ENCODE assay signal across 23 cellular contexts in genomic region chr22:49687786-49688515, GRCh38.
"Had no signal": no experiment of that assay in that cellular context is flagged by ENCODE, and none has a peak within 500 bp of the region (broad histone marks: within the 10 kb centered on the region; RNA-seq: fewer than 3 reads in every experiment).

No MANE protein-coding gene starts in this region.

- H3K27ac Mint-ChIP-seq: activated CD4-positive, alpha-beta memory T cell treated with anti-CD3 and anti-CD28 coated beads, Interleukin-2, amount 10 ng/mL, durations not matched to agents 7 days and 5 days; activated CD4-positive, alpha-beta T cell treated with anti-CD3 and anti-CD28 coated beads, Interleukin-2, amount 10 ng/mL, durations not matched to agents 7 days and 5 days; activated T-helper 1 cell treated with anti-CD3 and anti-CD28 coated beads, Interleukin-12 subunit alpha, Interleukin-12 subunit beta, Interleukin-2, Interleukin-4 antibody, amounts not matched to agents 30 ng/mL and 10 ng/mL and 1 ng/mL, durations not matched to agents 14 hours and 24 hours and 36 hours; dendritic cell treated with granulocyte-macrophage colony-stimulating factor and Interleukin-4, amounts not matched to agents 40 ng/mL and 50 ng/mL, for 4 days; nephron; WTC11 had no signal

- H3K27me3 ChIP-seq: brain microvascular endothelial cell, foreskin keratinocyte had no signal

- H3K4me3 ChIP-seq: esophagus muscularis mucosa, heart right ventricle, pancreas, prostate gland, suprapubic skin, tibial artery had no signal

- H3K9me3 Mint-ChIP-seq: activated CD4-positive, alpha-beta memory T cell treated with anti-CD3 and anti-CD28 coated beads, Interleukin-2, amount 10 ng/mL, durations not matched to agents 7 days and 5 days; activated CD4-positive, alpha-beta T cell treated with anti-CD3 and anti-CD28 coated beads, Interleukin-2, amount 10 ng/mL, durations not matched to agents 7 days and 5 days; activated T-helper 1 cell treated with anti-CD3 and anti-CD28 coated beads, Interleukin-12 subunit alpha, Interleukin-12 subunit beta, Interleukin-2, Interleukin-4 antibody, amounts not matched to agents 30 ng/mL and 10 ng/mL and 1 ng/mL, durations not matched to agents 14 hours and 24 hours and 36 hours; dendritic cell treated with granulocyte-macrophage colony-stimulating factor and Interleukin-4, amounts not matched to agents 40 ng/mL and 50 ng/mL, for 4 days had no signal

- ATAC-seq: foreskin keratinocyte, heart right ventricle, left ventricle myocardium superior, pancreas, WTC11 had no signal

- H3K27ac ChIP-seq: brain microvascular endothelial cell, esophagus muscularis mucosa, foreskin keratinocyte, heart right ventricle, pancreas, prostate gland, suprapubic skin, tibial artery had no signal

- DNase-seq: activated CD4-positive, alpha-beta memory T cell treated with anti-CD3 and anti-CD28 coated beads, Interleukin-2, amount 10 ng/mL, durations not matched to agents 7 days and 5 days; activated CD4-positive, alpha-beta T cell treated with anti-CD3 and anti-CD28 coated beads for 1 hour; activated CD4-positive, alpha-beta T cell treated with anti-CD3 and anti-CD28 coated beads, Interleukin-2, amount 10 ng/mL, durations not matched to agents 7 days and 5 days; activated gamma-delta T cell treated with Interleukin-2 at 50 U/mL for 16 hours; activated naive CD4-positive, alpha-beta T cell treated with anti-CD3 and anti-CD28 coated beads, Interleukin-2, amount 50 U/mL, for 16 hours; amniotic stem cell; brain microvascular endothelial cell; foreskin keratinocyte; heart right ventricle; left ventricle myocardium superior; mammary epithelial cell; pancreas; retina; stimulated activated naive CD4-positive, alpha-beta T cell; T-helper 2 cell had no signal

- H3K4me3 Mint-ChIP-seq: activated CD4-positive, alpha-beta memory T cell treated with anti-CD3 and anti-CD28 coated beads, Interleukin-2, amount 10 ng/mL, durations not matched to agents 7 days and 5 days; activated CD4-positive, alpha-beta T cell treated with anti-CD3 and anti-CD28 coated beads, Interleukin-2, amount 10 ng/mL, durations not matched to agents 7 days and 5 days; activated T-helper 1 cell treated with anti-CD3 and anti-CD28 coated beads, Interleukin-12 subunit alpha, Interleukin-12 subunit beta, Interleukin-2, Interleukin-4 antibody, amounts not matched to agents 30 ng/mL and 10 ng/mL and 1 ng/mL, durations not matched to agents 14 hours and 24 hours and 36 hours; dendritic cell treated with granulocyte-macrophage colony-stimulating factor and Interleukin-4, amounts not matched to agents 40 ng/mL and 50 ng/mL, for 4 days; nephron; WTC11 had no signal

- H3K4me1 ChIP-seq: esophagus muscularis mucosa, foreskin keratinocyte, heart right ventricle, pancreas, prostate gland, suprapubic skin, tibial artery had no signal

- H3K36me3 ChIP-seq: brain microvascular endothelial cell, esophagus muscularis mucosa, heart right ventricle, pancreas, prostate gland, suprapubic skin, tibial artery had no signal

- H3K9me3 ChIP-seq: pancreas, prostate gland, suprapubic skin had no signal

- H3K4me1 Mint-ChIP-seq: activated CD4-positive, alpha-beta memory T cell treated with anti-CD3 and anti-CD28 coated beads, Interleukin-2, amount 10 ng/mL, durations not matched to agents 7 days and 5 days; activated CD4-positive, alpha-beta T cell treated with anti-CD3 and anti-CD28 coated beads, Interleukin-2, amount 10 ng/mL, durations not matched to agents 7 days and 5 days; nephron; WTC11 had no signal
